ENCODE assay signal across 24 cellular contexts in the genomic region with DNA sequence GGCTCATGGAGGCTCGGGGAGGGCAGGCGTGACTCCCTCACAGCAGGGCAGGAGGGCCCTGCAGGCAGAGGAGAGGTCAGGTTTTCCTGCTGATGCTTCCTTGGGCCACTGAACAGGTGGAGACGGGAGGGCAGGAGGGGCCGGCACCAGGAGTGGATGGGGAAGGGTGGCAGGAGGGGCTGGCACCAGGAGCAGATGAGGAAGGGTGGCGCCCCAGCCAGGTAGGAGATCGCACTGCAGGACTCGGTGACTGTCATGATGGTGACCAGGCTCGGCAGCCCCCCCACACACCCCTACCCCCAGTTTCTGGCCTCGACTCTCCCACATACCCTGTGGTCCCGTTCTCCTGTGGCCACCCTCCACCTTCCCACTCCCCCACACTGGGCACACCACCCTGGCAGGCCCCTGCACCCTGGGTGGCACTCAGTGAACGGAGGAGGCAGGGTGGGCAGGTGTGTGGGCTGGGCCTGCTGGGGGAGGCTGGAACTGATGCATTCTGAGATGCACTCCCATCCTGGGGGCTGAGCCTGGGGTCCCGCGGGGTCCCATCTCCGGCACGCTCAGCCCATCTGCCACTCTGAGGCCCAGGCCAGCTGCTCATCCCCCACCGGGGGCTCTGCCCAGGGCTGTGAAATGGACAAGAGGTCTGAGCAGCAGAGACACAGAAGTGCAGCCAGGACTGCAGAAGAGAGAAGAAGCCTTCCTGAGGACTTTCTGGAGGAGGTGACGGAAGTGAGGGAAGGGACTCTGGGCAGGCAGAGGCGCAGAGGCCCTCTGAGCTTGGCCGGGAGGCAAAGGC. TPM values are rescaled to one million over a fixed set of nuclear protein-coding genes. Genes with fewer than 3 reads are reported as not detected.
A peak's percentile ranks its signal among the peaks of the same experiment; 100 is the strongest.
DNase-seq lines count a peak whose midpoint lies in the region; ATAC-seq, FAIRE-seq and TF ChIP-seq lines count a peak whose summit lies in the region.
"Had no signal": no experiment of that assay in that cellular context is flagged by ENCODE, and none has a peak within 500 bp of the region (broad histone marks: within the 10 kb centered on the region; RNA-seq: fewer than 3 reads in every experiment).

No MANE protein-coding gene starts in this region.

- H3K4me2 ChIP-seq in BLaER1 = peak overlapping the region; percentile 98
- no peak overlapping the region for H3K4me2 ChIP-seq in H1 (ENCODE audit: insufficient read depth in 1 of 2, low read depth in 2 of 2, low read length in 2 of 2)

- H2BK12ac ChIP-seq in H1 (ENCODE audit: low read depth, low read length) = no peak overlapping the region

- 83% methylated on average over 15 of the region's 19 CpGs; no CpG with 5 or more reads in 1 of the 2 experiments for WGBS in H1 (ENCODE audit: extremely low coverage in 1 of 2, insufficient coverage in 1 of 2, insufficient read length in 1 of 2, insufficient replicate concordance in 2 of 2, low coverage in 1 of 2, low lambda C conversion rate in 2 of 2, missing lambda C conversion rate in 1 of 2), 2 experiments

- H3K4me1 Mint-ChIP-seq in CD4-positive, CD25-positive, alpha-beta regulatory T cell = peaks cover 0 to 36% (median 9%) of the 10 kb centered on the region in 4 donors
- H3K4me1 Mint-ChIP-seq in activated CD4-positive, alpha-beta memory T cell treated with anti-CD3 and anti-CD28 coated beads for 36 hours (ENCODE audit: low read depth) = peaks cover 21% of the 10 kb centered on the region

- H3K9me3 Mint-ChIP-seq in CD4-positive, CD25-positive, alpha-beta regulatory T cell = peaks cover 0 to 2% (median 0%) of the 10 kb centered on the region in 7 donors
- no peaks in the 10 kb centered on the region for H3K9me3 Mint-ChIP-seq in activated CD4-positive, alpha-beta memory T cell treated with anti-CD3 and anti-CD28 coated beads for 36 hours
- H3K9me3 Mint-ChIP-seq: effector memory CD8-positive, alpha-beta T cell; stimulated activated naive CD8-positive, alpha-beta T cell treated with anti-CD3 and anti-CD28 coated beads, Interleukin-15, Interleukin-2, amounts not matched to agents 100 ng/mL and 50 ng/mL, for 24 hours; T-helper 1 cell treated with Interleukin-12 subunit alpha and Interleukin-12 subunit beta and Interleukin-4 antibody, amounts not matched to agents 30 μg/mL and 1 μg/mL, for 36 hours had no signal

- no peak overlapping the region for H4K91ac ChIP-seq in H1 (replicated peaks; ENCODE audit: insufficient read length, low read length)

- H2AFZ ChIP-seq in H1 (ENCODE audit: low read length) = no peak overlapping the region

- no peak overlapping the region for H2BK15ac ChIP-seq in H1 (ENCODE audit: low read length)

- H3K36me3 Mint-ChIP-seq in CD4-positive, CD25-positive, alpha-beta regulatory T cell = no peaks in the 10 kb centered on the region
- no peaks in the 10 kb centered on the region for H3K36me3 Mint-ChIP-seq in activated CD4-positive, alpha-beta memory T cell treated with anti-CD3 and anti-CD28 coated beads for 36 hours

- no peak overlapping the region for H3K23ac ChIP-seq in H1 (ENCODE audit: insufficient read length)

- H3K27me3 ChIP-seq in BLaER1 = no peaks in the 10 kb centered on the region
- no peaks in the 10 kb centered on the region for H3K27me3 ChIP-seq in CD4-positive, CD25-positive, alpha-beta regulatory T cell (ENCODE audit: control insufficient read depth, insufficient read depth, low read length)
- H3K27me3 ChIP-seq in H1 (replicated peaks in 1 of 4; ENCODE audit: control insufficient read depth in 3 of 4, extremely low read depth in 1 of 4, insufficient read depth in 3 of 4, low read length in 3 of 4) = peaks cover 0 to 10% (median 8%) of the 10 kb centered on the region in 4 experiments; a peak in 4 of 7 replicates
- no peaks in the 10 kb centered on the region for H3K27me3 ChIP-seq in lower lobe of right lung (ENCODE audit: low read depth)
- H3K27me3 ChIP-seq: gastrocnemius medialis, Peyer's patch, SJSA1 had no signal

- intact Hi-C loops in activated CD4-positive, alpha-beta memory T cell treated with anti-CD3 and anti-CD28 coated beads for 36 hours (cut with micrococcal nuclease) = no loop called here
- intact Hi-C loops in lower lobe of right lung (cut with DNase I) = no loop called here

- no peaks in the 10 kb centered on the region; the same call in 1 of the 2 replicates for H3K79me1 ChIP-seq in H1 (ENCODE audit: low read depth, low read length)

- POLR2A ChIA-PET in H1 (lab: Charles Lee; ENCODE audit: partially characterized antibody) = interaction anchor here (0.6 to 2.3 kb wide), 2 partner anchors 9 to 165 kb away, joined by 3 to 6 read pairs; a partner anchor contains a TSS
- POLR2A ChIA-PET in activated CD4-positive, alpha-beta memory T cell treated with anti-CD3 and anti-CD28 coated beads for 36 hours (lab: Charles Lee) = no interaction called here

- H3K23me2 ChIP-seq in H1 (ENCODE audit: low read depth, low read length) = peaks cover 3% of the 10 kb centered on the region; the same call in 1 of the 2 replicates

- H3K27me3 Mint-ChIP-seq in CD4-positive, CD25-positive, alpha-beta regulatory T cell = no peaks in the 10 kb centered on the region
- no peaks in the 10 kb centered on the region for H3K27me3 Mint-ChIP-seq in activated CD4-positive, alpha-beta memory T cell treated with anti-CD3 and anti-CD28 coated beads for 36 hours
- H3K27me3 Mint-ChIP-seq: effector memory CD8-positive, alpha-beta T cell; stimulated activated naive CD8-positive, alpha-beta T cell treated with anti-CD3 and anti-CD28 coated beads, Interleukin-15, Interleukin-2, amounts not matched to agents 100 ng/mL and 50 ng/mL, for 24 hours had no signal

- H3K14ac ChIP-seq in H1 (ENCODE audit: insufficient read length) = no peak overlapping the region

- no peak overlapping the region; the same call in 1 of the 2 replicates for H3K18ac ChIP-seq in H1 (ENCODE audit: extremely low read depth, low read length)

- DNase-seq in CD4-positive, CD25-positive, alpha-beta regulatory T cell = no peak
- peak; percentile 52 for DNase-seq in NCI-H510A (lab: John Stamatoyannopoulos, UW)
- no peak for DNase-seq in H1 (ENCODE audit: low read depth in 1 of 2, low spot score in 2 of 2)
- no peak for DNase-seq in activated CD4-positive, alpha-beta memory T cell treated with anti-CD3 and anti-CD28 coated beads for 36 hours
- no peak for DNase-seq in lower lobe of right lung
- DNase-seq: activated CD4-positive, alpha-beta T cell treated with anti-CD3 and anti-CD28 coated beads, Interleukin-2, amount 50 U/mL, for 1 hour; COR-L47; effector memory CD8-positive, alpha-beta T cell; gastrocnemius medialis; GOT3; left ventricle myocardium superior; NCI-H1436; Peyer's patch; stimulated activated CD4-positive, alpha-beta T cell treated with anti-CD3 and anti-CD28 coated beads, Interleukin-4, amount 100 ng/mL, for 1 hour had no signal

- H4K20me1 ChIP-seq in BLaER1 = peaks cover 45% of the 10 kb centered on the region
- H4K20me1 ChIP-seq in H1 (replicated peaks in 1 of 2; ENCODE audit: control insufficient read depth in 1 of 2, insufficient read depth in 2 of 2, low read length in 2 of 2) = peaks cover 5 to 12% of the 10 kb centered on the region in 2 experiments

- H2AK5ac ChIP-seq in H1 (ENCODE audit: low read depth, low read length) = no peak overlapping the region

- no peak for FAIRE-seq in H1 (lab: Jason Lieb, UNC)
- FAIRE-seq: islet of Langerhans had no signal

- H3K4me3 ChIP-seq in BLaER1 (no peak overlapping the region), H1 (ENCODE audit: extremely low read depth in 1 of 4, insufficient read depth in 2 of 4, low read depth in 3 of 4, low read length in 4 of 4) (no peak overlapping the region), lower lobe of right lung (no peak overlapping the region)
- H3K4me3 ChIP-seq in CD4-positive, CD25-positive, alpha-beta regulatory T cell (ENCODE audit: low read depth, low read length) = no peak overlapping the region
- H3K4me3 ChIP-seq: esophagus muscularis mucosa, gastrocnemius medialis, Peyer's patch, SJSA1, tibial nerve had no signal

- no peak for TF ChIP-seq EP300 in H1 (IDR thresholded peaks at IDR 0.05; ENCODE audit: borderline replicate concordance in 1 of 2, low read depth in 2 of 2, low read length in 2 of 2)

- H3K79me2 ChIP-seq in H1 (ENCODE audit: control insufficient read depth in 1 of 2, insufficient read depth in 2 of 2, low read length in 2 of 2) = no peaks in the 10 kb centered on the region

- no peaks in the 10 kb centered on the region for H3K9me3 ChIP-seq in BLaER1
- no peaks in the 10 kb centered on the region for H3K9me3 ChIP-seq in CD4-positive, CD25-positive, alpha-beta regulatory T cell (ENCODE audit: control insufficient read depth in 2 of 2, low read length in 2 of 2)
- no peaks in the 10 kb centered on the region for H3K9me3 ChIP-seq in H1 (ENCODE audit: insufficient read depth in 2 of 2, low read depth in 1 of 2, low read length in 1 of 2)
- H3K9me3 ChIP-seq in lower lobe of right lung = no peaks in the 10 kb centered on the region
- H3K9me3 ChIP-seq: esophagus muscularis mucosa, gastrocnemius medialis, Peyer's patch, SJSA1, tibial nerve had no signal

- H4K8ac ChIP-seq in H1 (ENCODE audit: extremely low read depth, insufficient read depth, low read length) = no peak overlapping the region

- CTCF ChIA-PET in H1 (lab: Charles Lee; ENCODE audit: partially characterized antibody) = interaction anchor here (0.7 to 2.4 kb wide), 9 partner anchors 9 to 303 kb away, joined by 3 to 11 read pairs (median 3); a partner anchor contains a TSS
- CTCF ChIA-PET in activated CD4-positive, alpha-beta memory T cell treated with anti-CD3 and anti-CD28 coated beads for 36 hours (lab: Charles Lee) = no interaction called here

- TF ChIP-seq CTCF in H1 (IDR thresholded peaks at IDR 0.05; ENCODE audit: control extremely low read depth in 1 of 3, insufficient read depth in 1 of 3, low read depth in 1 of 3, low read length in 3 of 3) (peak in 2 of 3 experiments; percentile 11 to 35; a peak in 2 of 4 replicates), lower lobe of right lung (IDR thresholded peaks at IDR 0.05) (no peak)

- peak in 1 of 2 experiments; percentile 9; a peak in 2 of 4 replicates for TF ChIP-seq RAD21 in H1 (IDR thresholded peaks at IDR 0.05 in 1 of 2, conservative IDR thresholded peaks at IDR 0.05 in 1 of 2; ENCODE audit: low read depth in 2 of 2, low read length in 2 of 2)

- no peak overlapping the region for H3K27ac Mint-ChIP-seq in CD4-positive, CD25-positive, alpha-beta regulatory T cell
- no peak overlapping the region for H3K27ac Mint-ChIP-seq in activated CD4-positive, alpha-beta memory T cell treated with anti-CD3 and anti-CD28 coated beads for 36 hours
- H3K27ac Mint-ChIP-seq: effector memory CD8-positive, alpha-beta T cell; stimulated activated naive CD8-positive, alpha-beta T cell treated with anti-CD3 and anti-CD28 coated beads, Interleukin-15, Interleukin-2, amounts not matched to agents 100 ng/mL and 50 ng/mL, for 24 hours; T-helper 1 cell treated with Interleukin-12 subunit alpha and Interleukin-12 subunit beta and Interleukin-4 antibody, amounts not matched to agents 30 μg/mL and 1 μg/mL, for 36 hours had no signal

- no peak overlapping the region for H4K5ac ChIP-seq in H1 (ENCODE audit: insufficient read length, low read depth, low read length)

- peak overlapping the region; percentile 48; the same call in 1 of the 2 replicates for H3K9ac ChIP-seq in BLaER1
- H3K9ac ChIP-seq in H1 (replicated peaks in 1 of 4; ENCODE audit: extremely low read depth in 1 of 4, low read depth in 3 of 4, low read length in 3 of 4) = no peak overlapping the region

- H2BK5ac ChIP-seq in H1 (ENCODE audit: low read depth, low read length) = no peak overlapping the region

- ATAC-seq in CD4-positive, CD25-positive, alpha-beta regulatory T cell (ENCODE audit: low read depth in 2 of 2) = no peak
- ATAC-seq in GM21515 (IDR thresholded peaks at IDR 0.05; ENCODE audit: unreplicated experiment) = no peak
- ATAC-seq in GM19324 (IDR thresholded peaks at IDR 0.05; ENCODE audit: low FRiP score, unreplicated experiment) = no peak
- no peak for ATAC-seq in lower lobe of right lung
- ATAC-seq: effector memory CD8-positive, alpha-beta T cell; gastrocnemius medialis; left ventricle myocardium superior had no signal

- H2BK120ac ChIP-seq in H1 (replicated peaks; ENCODE audit: low read depth, low read length) = no peak overlapping the region

- H3K4me1 ChIP-seq in BLaER1 = peaks cover 95% of the 10 kb centered on the region
- H3K4me1 ChIP-seq in CD4-positive, CD25-positive, alpha-beta regulatory T cell (ENCODE audit: control insufficient read depth, insufficient read depth, low read length, poor library complexity, severe bottlenecking) = peaks cover 27% of the 10 kb centered on the region
- peaks cover 0 to 4% (median 1%) of the 10 kb centered on the region in 4 experiments; a peak in 1 of 7 replicates for H3K4me1 ChIP-seq in H1 (replicated peaks in 1 of 4; ENCODE audit: control insufficient read depth in 3 of 4, insufficient read depth in 4 of 4, low read length in 3 of 4)
- H3K4me1 ChIP-seq in lower lobe of right lung = peaks cover 40% of the 10 kb centered on the region

- no peak overlapping the region for H2BK20ac ChIP-seq in H1 (ENCODE audit: low read length)

- 0 out of 2 replicates have a peak, but pooled peaks cover 6% of the 10 kb centered on the region for H3K36me3 ChIP-seq in BLaER1
- no peaks in the 10 kb centered on the region for H3K36me3 ChIP-seq in CD4-positive, CD25-positive, alpha-beta regulatory T cell (ENCODE audit: control insufficient read depth, insufficient read depth, low read length)
- H3K36me3 ChIP-seq in H1 (ENCODE audit: control insufficient read depth in 2 of 4, insufficient read depth in 4 of 4, low read length in 3 of 4) = no peaks in the 10 kb centered on the region
- no peaks in the 10 kb centered on the region for H3K36me3 ChIP-seq in lower lobe of right lung
- H3K36me3 ChIP-seq: esophagus muscularis mucosa, gastrocnemius medialis, Peyer's patch, tibial nerve had no signal

- peak overlapping the region in 3 of 4 donors; percentile 29 to 73 (median 56) for H3K4me3 Mint-ChIP-seq in CD4-positive, CD25-positive, alpha-beta regulatory T cell
- no peak overlapping the region for H3K4me3 Mint-ChIP-seq in activated CD4-positive, alpha-beta memory T cell treated with anti-CD3 and anti-CD28 coated beads for 36 hours
- H3K4me3 Mint-ChIP-seq: effector memory CD8-positive, alpha-beta T cell; stimulated activated naive CD8-positive, alpha-beta T cell treated with anti-CD3 and anti-CD28 coated beads, Interleukin-15, Interleukin-2, amounts not matched to agents 100 ng/mL and 50 ng/mL, for 24 hours; T-helper 1 cell treated with Interleukin-12 subunit alpha and Interleukin-12 subunit beta and Interleukin-4 antibody, amounts not matched to agents 30 μg/mL and 1 μg/mL, for 36 hours had no signal

- H3K4ac ChIP-seq in H1 (replicated peaks; ENCODE audit: insufficient read length, low read depth, low read length) = no peak overlapping the region

- no peak overlapping the region for H3K56ac ChIP-seq in H1 (replicated peaks; ENCODE audit: insufficient read length, low read depth, low read length)

- H3K27ac ChIP-seq in BLaER1 = peak overlapping the region; percentile 85; the same call in 1 of the 2 replicates
- H3K27ac ChIP-seq in CD4-positive, CD25-positive, alpha-beta regulatory T cell (ENCODE audit: insufficient read depth, low read length, poor library complexity, severe bottlenecking) = no peak overlapping the region
- no peak overlapping the region for H3K27ac ChIP-seq in H1 (ENCODE audit: low read depth, low read length)
- H3K27ac ChIP-seq in lower lobe of right lung = no peak overlapping the region
- H3K27ac ChIP-seq: esophagus muscularis mucosa, HL-60, Peyer's patch, SJSA1, tibial nerve had no signal

- TF ChIP-seq POLR2A in H1 (IDR thresholded peaks at IDR 0.05; ENCODE audit: control extremely low read depth in 1 of 2, low read depth in 2 of 2, low read length in 2 of 2) = no peak

RNA-seq across cellular contexts. Expression of a gene that starts 2.8 kb away (rescaled TPM):
- 15.3 TPM for total RNA-seq in CD4-positive, CD25-positive, alpha-beta regulatory T cell
- polyA plus RNA-seq in CD4-positive, CD25-positive, alpha-beta regulatory T cell = 10 to 100 TPM in 2 of 4 donors, 1 to 10 TPM in 2; 6.5 to 18.1 (median 10.6) TPM
- 33.3 and 33.6 TPM in 2 replicates for total RNA-seq in H1 (2021; fragmentation: NEBNext Ultra II Directional; extraction: Animal tissue kit (Norgen Biotek cat#: 25700))
- polyA plus RNA-seq in H1 (2011; rRNA removed) = 25.5 and 40.3 TPM in 2 replicates
- 35.2 TPM for polyA plus RNA-seq in H1 (2011; cell fraction: cytosol; rRNA removed)
- polyA plus RNA-seq in H1 (2011; cell fraction: nucleus; rRNA removed) = 49.1 TPM
- polyA plus RNA-seq in H1 (2012, experiment 1 of 2) = 28.3 to 44.3 TPM (median 38.0 TPM) in 4 replicates
- polyA plus RNA-seq in H1 (2012, experiment 2 of 2) = 26.9 TPM
- 21.1 TPM for polyA plus RNA-seq in H1 (2013, experiment 1 of 2)
- 19.1 TPM for polyA plus RNA-seq in H1 (2013, experiment 2 of 2)
- polyA minus RNA-seq in H1 (2011; rRNA and poly(A)+ RNA removed) = 3.2 and 4.2 TPM in 2 replicates
- polyA minus RNA-seq in H1 (2011; cell fraction: cytosol; rRNA and poly(A)+ RNA removed) = 13.7 TPM
- 12.6 TPM for polyA minus RNA-seq in H1 (2011; cell fraction: nucleus; rRNA and poly(A)+ RNA removed)
- total RNA-seq in activated CD4-positive, alpha-beta memory T cell treated with anti-CD3 and anti-CD28 coated beads for 36 hours = 10 to 100 TPM; 14.7 to 14.8 TPM
- total RNA-seq in lower lobe of right lung = 54.5 TPM

RNA-seq across cellular contexts. Expression of a gene that starts 9.7 kb away (rescaled TPM):
- 1.4 TPM for total RNA-seq in CD4-positive, CD25-positive, alpha-beta regulatory T cell
- under 1 TPM in 2 of 4 donors, not detected in 2; 0.05 to 0.23 TPM for polyA plus RNA-seq in CD4-positive, CD25-positive, alpha-beta regulatory T cell
- total RNA-seq in H1 (2021; fragmentation: NEBNext Ultra II Directional; extraction: Animal tissue kit (Norgen Biotek cat#: 25700)) = 6.2 and 8.9 TPM in 2 replicates
- polyA plus RNA-seq in H1 (2011; rRNA removed) = 2.8 and 4.8 TPM in 2 replicates
- 6.5 TPM for polyA plus RNA-seq in H1 (2011; cell fraction: cytosol; rRNA removed)
- 27.2 TPM for polyA plus RNA-seq in H1 (2011; cell fraction: nucleus; rRNA removed)
- polyA plus RNA-seq in H1 (2012, experiment 1 of 2) = 5.4 to 9.8 TPM (median 7.3 TPM) in 4 replicates
- 4.8 TPM for polyA plus RNA-seq in H1 (2012, experiment 2 of 2)
- 4.2 TPM for polyA plus RNA-seq in H1 (2013, experiment 1 of 2)
- 4.1 TPM for polyA plus RNA-seq in H1 (2013, experiment 2 of 2)
- 3.4 and 4.7 TPM in 2 replicates for polyA minus RNA-seq in H1 (2011; rRNA and poly(A)+ RNA removed)
- polyA minus RNA-seq in H1 (2011; cell fraction: cytosol; rRNA and poly(A)+ RNA removed) = 2.9 TPM
- 5.7 TPM for polyA minus RNA-seq in H1 (2011; cell fraction: nucleus; rRNA and poly(A)+ RNA removed)
- 1 to 10 TPM; 1.6 to 2.4 TPM for total RNA-seq in activated CD4-positive, alpha-beta memory T cell treated with anti-CD3 and anti-CD28 coated beads for 36 hours
- total RNA-seq in lower lobe of right lung = 29.2 TPM
